In genomic region chr2:66862871-66863650, GRCh38 we compare ENCODE assay signal across 1 cellular context.
TF ChIP-seq lines count a peak whose summit lies in the region.

No MANE protein-coding gene starts in this region.

TF ChIP-seq in SK-N-SH treated with all-trans-retinoic acid at 6 μM for 48 hours, 23 proteins besides CTCF, POLR2A, EP300 and RAD21 (continued from another document):
- TF ChIP-seq, protein P1, sequence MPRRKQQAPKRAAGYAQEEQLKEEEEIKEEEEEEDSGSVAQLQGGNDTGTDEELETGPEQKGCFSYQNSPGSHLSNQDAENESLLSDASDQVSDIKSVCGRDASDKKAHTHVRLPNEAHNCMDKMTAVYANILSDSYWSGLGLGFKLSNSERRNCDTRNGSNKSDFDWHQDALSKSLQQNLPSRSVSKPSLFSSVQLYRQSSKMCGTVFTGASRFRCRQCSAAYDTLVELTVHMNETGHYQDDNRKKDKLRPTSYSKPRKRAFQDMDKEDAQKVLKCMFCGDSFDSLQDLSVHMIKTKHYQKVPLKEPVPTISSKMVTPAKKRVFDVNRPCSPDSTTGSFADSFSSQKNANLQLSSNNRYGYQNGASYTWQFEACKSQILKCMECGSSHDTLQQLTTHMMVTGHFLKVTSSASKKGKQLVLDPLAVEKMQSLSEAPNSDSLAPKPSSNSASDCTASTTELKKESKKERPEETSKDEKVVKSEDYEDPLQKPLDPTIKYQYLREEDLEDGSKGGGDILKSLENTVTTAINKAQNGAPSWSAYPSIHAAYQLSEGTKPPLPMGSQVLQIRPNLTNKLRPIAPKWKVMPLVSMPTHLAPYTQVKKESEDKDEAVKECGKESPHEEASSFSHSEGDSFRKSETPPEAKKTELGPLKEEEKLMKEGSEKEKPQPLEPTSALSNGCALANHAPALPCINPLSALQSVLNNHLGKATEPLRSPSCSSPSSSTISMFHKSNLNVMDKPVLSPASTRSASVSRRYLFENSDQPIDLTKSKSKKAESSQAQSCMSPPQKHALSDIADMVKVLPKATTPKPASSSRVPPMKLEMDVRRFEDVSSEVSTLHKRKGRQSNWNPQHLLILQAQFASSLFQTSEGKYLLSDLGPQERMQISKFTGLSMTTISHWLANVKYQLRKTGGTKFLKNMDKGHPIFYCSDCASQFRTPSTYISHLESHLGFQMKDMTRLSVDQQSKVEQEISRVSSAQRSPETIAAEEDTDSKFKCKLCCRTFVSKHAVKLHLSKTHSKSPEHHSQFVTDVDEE (CRISPR knock-in tag; IDR thresholded peaks at IDR 0.05), result no peak
- TF ChIP-seq SNAI2 (CRISPR knock-in tag; IDR thresholded peaks at IDR 0.05), result no peak
- no peak for TF ChIP-seq TCF4 (CRISPR knock-in tag; IDR thresholded peaks at IDR 0.05; ENCODE audit: borderline replicate concordance)
